In genomic region chr17:49224997-49225337, GRCh38 we compare ENCODE assay signal across 10 cellular contexts. TPM values are rescaled to one million over a fixed set of nuclear protein-coding genes. Genes with fewer than 3 reads are reported as not detected.
DNase-seq lines count a peak whose midpoint lies in the region; ATAC-seq and TF ChIP-seq lines count a peak whose summit lies in the region.
"Had no signal": no experiment of that assay in that cellular context is flagged by ENCODE, and none has a peak within 500 bp of the region (broad histone marks: within the 10 kb centered on the region; RNA-seq: fewer than 3 reads in every experiment).

No MANE protein-coding gene starts in this region.

- CTCF ChIA-PET in activated naive CD4-positive, alpha-beta T cell treated with anti-CD3 and anti-CD28 coated beads, Interleukin-2, amount 10 ng/mL, durations not matched to agents 7 days and 5 days (lab: Charles Lee), result interaction anchor here (0.9 to 4.8 kb wide), 7 partner anchors 8 to 44 kb away, joined by 4 to 96 read pairs (median 8); partner anchors contain the start of genes ABI3 and GNGT2
- CTCF ChIA-PET in activated CD8-positive, alpha-beta T cell treated with anti-CD3 and anti-CD28 coated beads for 36 hours (lab: Charles Lee), result interaction anchor here (0.9 to 9.1 kb wide), 9 partner anchors 10 to 183 kb away, joined by 3 to 210 read pairs (median 7); partner anchors contain the start of genes ABI3 and GNGT2

- H3K4me3 Mint-ChIP-seq in activated naive CD4-positive, alpha-beta T cell treated with anti-CD3 and anti-CD28 coated beads, Interleukin-2, amount 10 ng/mL, durations not matched to agents 7 days and 5 days, result peak overlapping the region; percentile 44
- H3K4me3 Mint-ChIP-seq in activated CD8-positive, alpha-beta T cell treated with anti-CD3 and anti-CD28 coated beads for 36 hours, result peak overlapping the region; percentile 56
- H3K4me3 Mint-ChIP-seq in immature natural killer cell, result peak overlapping the region; percentile 85 to 90 (median 88)
- H3K4me3 Mint-ChIP-seq in stimulated activated naive B cell treated with anti-CD40 and anti-IgM and Interleukin-4, amounts not matched to agents 10 μg/mL and 1 μg/mL and 100 μg/mL, for 72 hours, result peak overlapping the region; percentile 62 to 77

- peaks cover 66% of the 10 kb centered on the region for H3K27me3 Mint-ChIP-seq in activated naive CD4-positive, alpha-beta T cell treated with anti-CD3 and anti-CD28 coated beads, Interleukin-2, amount 10 ng/mL, durations not matched to agents 7 days and 5 days
- H3K27me3 Mint-ChIP-seq in activated CD8-positive, alpha-beta T cell treated with anti-CD3 and anti-CD28 coated beads for 36 hours, result peaks cover 12% of the 10 kb centered on the region
- peaks cover 11 to 28% (median 26%) of the 10 kb centered on the region in 3 donors for H3K27me3 Mint-ChIP-seq in immature natural killer cell (ENCODE audit: low read depth in 3 of 3)
- H3K27me3 Mint-ChIP-seq in stimulated activated naive B cell treated with anti-CD40 and anti-IgM and Interleukin-4, amounts not matched to agents 10 μg/mL and 1 μg/mL and 100 μg/mL, for 72 hours, result peaks cover 31 to 47% of the 10 kb centered on the region in 2 donors

- POLR2A ChIA-PET in activated CD8-positive, alpha-beta T cell treated with anti-CD3 and anti-CD28 coated beads for 36 hours (lab: Charles Lee), result interaction anchor here (0.6 to 5.9 kb wide), 11 partner anchors 8 to 192 kb away, joined by 3 to 57 read pairs (median 6); partner anchors contain the start of genes ABI3 and GNGT2

- ATAC-seq in activated CD8-positive, alpha-beta T cell treated with anti-CD3 and anti-CD28 coated beads for 36 hours, result no peak
- ATAC-seq in stimulated activated naive B cell treated with anti-CD40 and anti-IgM and Interleukin-4, amounts not matched to agents 10 μg/mL and 1 μg/mL and 100 μg/mL, for 72 hours (replicated peaks), result no peak
- no peak for ATAC-seq in GM21717 (IDR thresholded peaks at IDR 0.05; ENCODE audit: unreplicated experiment)

- H3K4me1 Mint-ChIP-seq in activated naive CD4-positive, alpha-beta T cell treated with anti-CD3 and anti-CD28 coated beads, Interleukin-2, amount 10 ng/mL, durations not matched to agents 7 days and 5 days, result peaks cover 50% of the 10 kb centered on the region
- H3K4me1 Mint-ChIP-seq in activated CD8-positive, alpha-beta T cell treated with anti-CD3 and anti-CD28 coated beads for 36 hours (ENCODE audit: low read depth), result peaks cover 33% of the 10 kb centered on the region
- H3K4me1 Mint-ChIP-seq in immature natural killer cell, result peaks cover 68 to 79% of the 10 kb centered on the region in 2 donors
- H3K4me1 Mint-ChIP-seq in stimulated activated naive B cell treated with anti-CD40 and anti-IgM and Interleukin-4, amounts not matched to agents 10 μg/mL and 1 μg/mL and 100 μg/mL, for 72 hours, result peaks cover 26 to 63% of the 10 kb centered on the region in 2 donors

- intact Hi-C loops in activated CD8-positive, alpha-beta T cell treated with anti-CD3 and anti-CD28 coated beads for 36 hours (cut with micrococcal nuclease), result no loop called here

- DNase-seq in activated naive CD4-positive, alpha-beta T cell treated with anti-CD3 and anti-CD28 coated beads, Interleukin-2, amount 10 ng/mL, durations not matched to agents 7 days and 5 days, result no peak
- no peak for DNase-seq in activated naive CD4-positive, alpha-beta T cell treated with anti-CD3 and anti-CD28 coated beads, Interleukin-2, amount 50 U/mL, for 16 hours
- DNase-seq in activated CD8-positive, alpha-beta T cell treated with anti-CD3 and anti-CD28 coated beads for 36 hours, result no peak
- DNase-seq in immature natural killer cell (no peak), NCI-H1436 (lab: John Stamatoyannopoulos, UW) (no peak), nucleus accumbens (lab: John Stamatoyannopoulos, UW) (no peak)
- no peak for DNase-seq in stimulated activated naive B cell treated with anti-CD40 and anti-IgM and Interleukin-4, amounts not matched to agents 10 μg/mL and 1 μg/mL and 100 μg/mL, for 72 hours
- DNase-seq: NCI-H1436 treated with DMSO at 0.1 percent for 48 hours had no signal

- no peaks in the 10 kb centered on the region for H3K9me3 Mint-ChIP-seq in activated naive CD4-positive, alpha-beta T cell treated with anti-CD3 and anti-CD28 coated beads, Interleukin-2, amount 10 ng/mL, durations not matched to agents 7 days and 5 days
- no peaks in the 10 kb centered on the region for H3K9me3 Mint-ChIP-seq in activated CD8-positive, alpha-beta T cell treated with anti-CD3 and anti-CD28 coated beads for 36 hours
- no peaks in the 10 kb centered on the region for H3K9me3 Mint-ChIP-seq in immature natural killer cell
- no peaks in the 10 kb centered on the region for H3K9me3 Mint-ChIP-seq in stimulated activated naive B cell treated with anti-CD40 and anti-IgM and Interleukin-4, amounts not matched to agents 10 μg/mL and 1 μg/mL and 100 μg/mL, for 72 hours

- H3K36me3 Mint-ChIP-seq in activated naive CD4-positive, alpha-beta T cell treated with anti-CD3 and anti-CD28 coated beads, Interleukin-2, amount 10 ng/mL, durations not matched to agents 7 days and 5 days, result peaks cover 30% of the 10 kb centered on the region
- peaks cover 26% of the 10 kb centered on the region for H3K36me3 Mint-ChIP-seq in activated CD8-positive, alpha-beta T cell treated with anti-CD3 and anti-CD28 coated beads for 36 hours (ENCODE audit: low read depth)
- H3K36me3 Mint-ChIP-seq in immature natural killer cell, result peaks cover 4 to 17% (median 10%) of the 10 kb centered on the region in 3 donors
- H3K36me3 Mint-ChIP-seq in stimulated activated naive B cell treated with anti-CD40 and anti-IgM and Interleukin-4, amounts not matched to agents 10 μg/mL and 1 μg/mL and 100 μg/mL, for 72 hours, result peaks cover 17 to 21% of the 10 kb centered on the region in 2 donors

- H3K27ac Mint-ChIP-seq in activated naive CD4-positive, alpha-beta T cell treated with anti-CD3 and anti-CD28 coated beads, Interleukin-2, amount 10 ng/mL, durations not matched to agents 7 days and 5 days, result no peak overlapping the region
- no peak overlapping the region for H3K27ac Mint-ChIP-seq in activated CD8-positive, alpha-beta T cell treated with anti-CD3 and anti-CD28 coated beads for 36 hours
- H3K27ac Mint-ChIP-seq in immature natural killer cell, result peak overlapping the region; percentile 82 to 96 (median 90)
- H3K27ac Mint-ChIP-seq in stimulated activated naive B cell treated with anti-CD40 and anti-IgM and Interleukin-4, amounts not matched to agents 10 μg/mL and 1 μg/mL and 100 μg/mL, for 72 hours, result peak overlapping the region; percentile 65

- TF ChIP-seq CTCF in activated CD8-positive, alpha-beta T cell treated with anti-CD3 and anti-CD28 coated beads for 36 hours (IDR thresholded peaks at IDR 0.05), result no peak

RNA-seq across cellular contexts. Expression of gene PHOSPHO1, which starts 5.6 kb away (rescaled TPM):
- not detected for total RNA-seq in activated CD8-positive, alpha-beta T cell treated with anti-CD3 and anti-CD28 coated beads for 36 hours
- 1 to 10 TPM in 2 of 3 donors, under 1 TPM in 1; 0.77 to 3.6 (median 2.0) TPM for polyA plus RNA-seq in immature natural killer cell

RNA-seq across cellular contexts. Expression of gene ABI3, which starts 14.5 kb away (rescaled TPM):
- total RNA-seq in activated CD8-positive, alpha-beta T cell treated with anti-CD3 and anti-CD28 coated beads for 36 hours, result 10 to 100 TPM; 39.3 to 45.1 TPM
- 100 to 1,000 TPM; 149 to 338 (median 289) TPM for polyA plus RNA-seq in immature natural killer cell

RNA-seq across cellular contexts. Expression of gene GNGT2, which starts 14.6 kb away (rescaled TPM):
- total RNA-seq in activated CD8-positive, alpha-beta T cell treated with anti-CD3 and anti-CD28 coated beads for 36 hours, result 10 to 100 TPM; 21.7 to 23.9 TPM
- 100 to 1,000 TPM; 110 to 238 (median 131) TPM for polyA plus RNA-seq in immature natural killer cell
- total RNA-seq: cerebellum had no signal

Comparison
In these comparisons a context has a peak if more than half of its experiments do, and no peak if none do; other contexts are left out.
1. H3K27ac Mint-ChIP-seq: peak in immature natural killer cell (6 of 6) and stimulated activated naive B cell treated with anti-CD40 and anti-IgM and Interleukin-4, amounts not matched to agents 10 μg/mL and 1 μg/mL and 100 μg/mL, for 72 hours (single experiment); none in activated naive CD4-positive, alpha-beta T cell treated with anti-CD3 and anti-CD28 coated beads, Interleukin-2, amount 10 ng/mL, durations not matched to agents 7 days and 5 days (single experiment) and activated CD8-positive, alpha-beta T cell treated with anti-CD3 and anti-CD28 coated beads for 36 hours (single experiment).
2. Peak in every context shown above with its lines, with median percentiles within 50 percentile points of each other: H3K4me3 Mint-ChIP-seq.